In genomic region chr15:52503788-52504496, GRCh38 we compare ENCODE assay signal across 1 cellular context.
TF ChIP-seq lines count a peak whose summit lies in the region.

No MANE protein-coding gene starts in this region.

TF ChIP-seq in HepG2, 621 proteins besides CTCF, POLR2A, EP300 and RAD21:
- TF ChIP-seq SMC3 (IDR thresholded peaks at IDR 0.05; ENCODE audit: low read length): no peak
